ENCODE assay signal across 1 cellular context in genomic region chr1:227365473-227366067, GRCh38.
A peak's percentile ranks its signal among the peaks of the same experiment; 100 is the strongest.
TF ChIP-seq lines count a peak whose summit lies in the region.

No MANE protein-coding gene starts in this region.

TF ChIP-seq in K562, 482 proteins besides CTCF, POLR2A, EP300 and RAD21 (continued from another document):
- no peak for TF ChIP-seq ZNF740 (CRISPR knock-in tag; IDR thresholded peaks at IDR 0.05)
- no peak for TF ChIP-seq ZNF740 (tag; IDR thresholded peaks at IDR 0.05)
- TF ChIP-seq ATF7 (IDR thresholded peaks at IDR 0.05): no peak
- peak; percentile 35 for TF ChIP-seq HNRNPK (IDR thresholded peaks at IDR 0.05; ENCODE audit: low read depth, low read length, poor library complexity, severe bottlenecking)
- no peak for TF ChIP-seq ZNF232 (CRISPR knock-in tag; IDR thresholded peaks at IDR 0.05)
- TF ChIP-seq LARP7 (IDR thresholded peaks at IDR 0.05): no peak
- TF ChIP-seq GABPB2 (CRISPR knock-in tag; conservative IDR thresholded peaks at IDR 0.05): no peak
- no peak for TF ChIP-seq KDM4B (IDR thresholded peaks at IDR 0.05; ENCODE audit: borderline replicate concordance in 2 of 2, low read depth in 1 of 2)
- no peak for TF ChIP-seq CBFA2T3 (IDR thresholded peaks at IDR 0.05)
- no peak for TF ChIP-seq SMARCC2 (IDR thresholded peaks at IDR 0.05; ENCODE audit: low read depth)
- TF ChIP-seq ZKSCAN1 (IDR thresholded peaks at IDR 0.05; ENCODE audit: low read depth, low read length): no peak
- TF ChIP-seq ZNF277 (CRISPR knock-in tag; IDR thresholded peaks at IDR 0.05; ENCODE audit: borderline replicate concordance): no peak
- peak; percentile 77 for TF ChIP-seq OTX1 (CRISPR knock-in tag; IDR thresholded peaks at IDR 0.05)
- no peak for TF ChIP-seq ZBTB7A (IDR thresholded peaks at IDR 0.05; ENCODE audit: borderline replicate concordance, control insufficient read depth, low read depth, low read length)
- no peak for TF ChIP-seq HSF4 (CRISPR knock-in tag; IDR thresholded peaks at IDR 0.05; ENCODE audit: borderline replicate concordance)
- TF ChIP-seq ZNF79 (CRISPR knock-in tag; IDR thresholded peaks at IDR 0.05; ENCODE audit: low read depth): no peak
- TF ChIP-seq ZNF778 (CRISPR knock-in tag; IDR thresholded peaks at IDR 0.05): no peak
- no peak for TF ChIP-seq CHCHD3 (CRISPR knock-in tag; IDR thresholded peaks at IDR 0.05)
- no peak for TF ChIP-seq KLF16 (IDR thresholded peaks at IDR 0.05)
- 0 out of 2 replicates have a peak, but pooled peaks have one; percentile 43 for TF ChIP-seq HBP1 (CRISPR knock-in tag; IDR thresholded peaks at IDR 0.05)
- TF ChIP-seq E2F8 (IDR thresholded peaks at IDR 0.05; ENCODE audit: low read depth, partially characterized antibody): no peak
- TF ChIP-seq ZBTB26 (CRISPR knock-in tag; IDR thresholded peaks at IDR 0.05): 0 out of 2 replicates have a peak, but pooled peaks have one; percentile 28
- TF ChIP-seq SP1 (CRISPR knock-in tag; IDR thresholded peaks at IDR 0.05): no peak
- no peak for TF ChIP-seq FOXK1 (CRISPR knock-in tag; IDR thresholded peaks at IDR 0.05; ENCODE audit: borderline replicate concordance)
- TF ChIP-seq NCOA4 (IDR thresholded peaks at IDR 0.05; ENCODE audit: partially characterized antibody): peak; percentile 12
- TF ChIP-seq RBM25 (IDR thresholded peaks at IDR 0.05; ENCODE audit: low read depth, low read length, severe bottlenecking): peak; percentile 31
- no peak for TF ChIP-seq HMBOX1 (IDR thresholded peaks at IDR 0.05)
- no peak for TF ChIP-seq TFAP4 (CRISPR knock-in tag; IDR thresholded peaks at IDR 0.05; ENCODE audit: borderline replicate concordance)
